2 cellular contexts compared by ENCODE assay signal in the genomic region with DNA sequence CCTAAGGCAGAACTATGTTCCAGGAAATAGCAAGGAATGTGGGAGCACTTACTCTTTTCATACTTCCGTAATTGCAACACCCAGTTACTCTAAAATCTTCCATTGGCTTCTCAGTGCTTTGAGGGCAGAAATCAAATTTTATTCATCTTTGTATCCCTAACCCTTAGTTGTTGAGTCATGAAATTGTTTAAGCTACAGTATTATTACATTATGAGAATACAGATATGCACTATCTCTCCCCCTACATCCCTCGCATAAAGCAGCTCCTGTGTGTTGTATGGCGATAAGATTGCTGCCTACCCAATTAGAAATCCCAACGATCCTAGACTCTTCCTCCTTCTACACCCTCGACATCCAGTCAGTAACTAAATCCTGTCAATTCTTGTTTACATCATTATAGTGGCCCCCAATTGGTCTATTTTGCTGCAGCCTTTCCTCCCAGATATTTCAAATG.
TF ChIP-seq lines count a peak whose summit lies in the region.

No MANE protein-coding gene starts in this region.

TF ChIP-seq in K562, 482 proteins besides CTCF, POLR2A, EP300 and RAD21 (continues in another document):
- TF ChIP-seq CHAMP1 (IDR thresholded peaks at IDR 0.05) (peak; percentile 70), GTF2E2 (tag; IDR thresholded peaks at IDR 0.05) (no peak), ZNF76 (CRISPR knock-in tag; IDR thresholded peaks at IDR 0.05; ENCODE audit: borderline replicate concordance) (0 out of 2 replicates have a peak, but pooled peaks have one; percentile 23), TEAD4 (IDR thresholded peaks at IDR 0.05; ENCODE audit: low read length) (peak; percentile 98), TEAD4 (CRISPR knock-in tag; IDR thresholded peaks at IDR 0.05; ENCODE audit: borderline replicate concordance) (no peak), MTA2 (IDR thresholded peaks at IDR 0.05; ENCODE audit: low read depth) (peak; percentile 89), YY1 (IDR thresholded peaks at IDR 0.05; ENCODE audit: borderline replicate concordance in 1 of 3, control insufficient read depth in 1 of 3, extremely low read depth in 1 of 3, insufficient read depth in 3 of 3, insufficient read length in 1 of 3, insufficient replicate concordance in 2 of 3, low read depth in 1 of 3, low read length in 2 of 3) (no peak), NRF1 (conservative IDR thresholded peaks at IDR 0.05 in 1 of 2, IDR thresholded peaks at IDR 0.05 in 1 of 2) (no peak), RBM25 (IDR thresholded peaks at IDR 0.05; ENCODE audit: low read depth, low read length, severe bottlenecking) (no peak), HDAC3 (IDR thresholded peaks at IDR 0.05; ENCODE audit: borderline replicate concordance, partially characterized antibody) (peak; percentile 80), CEBPG (CRISPR knock-in tag; IDR thresholded peaks at IDR 0.05) (no peak), CEBPG (tag; conservative IDR thresholded peaks at IDR 0.05 in 1 of 2, IDR thresholded peaks at IDR 0.05 in 1 of 2) (peak; percentile 12 to 55), ZNF699 (CRISPR knock-in tag; IDR thresholded peaks at IDR 0.05; ENCODE audit: insufficient replicate concordance) (no peak), SMAD4 (CRISPR knock-in tag; conservative IDR thresholded peaks at IDR 0.05) (peak; percentile 75), MCM5 (IDR thresholded peaks at IDR 0.05; ENCODE audit: low read depth) (no peak), C11orf30 (IDR thresholded peaks at IDR 0.05; ENCODE audit: low read depth) (peak; percentile 80), PHB (CRISPR knock-in tag; IDR thresholded peaks at IDR 0.05) (no peak), JUND (IDR thresholded peaks at IDR 0.05; ENCODE audit: borderline replicate concordance, low read depth, low read length) (peak; percentile 61), JUND (tag; IDR thresholded peaks at IDR 0.05; ENCODE audit: borderline replicate concordance, low read depth, low read length) (peak; percentile 61; the same call in 1 of the 3 replicates), ZSCAN32 (CRISPR knock-in tag; IDR thresholded peaks at IDR 0.05) (no peak), RBM22 (IDR thresholded peaks at IDR 0.05; ENCODE audit: low read depth, low read length, poor library complexity, severe bottlenecking) (no peak), KHSRP (IDR thresholded peaks at IDR 0.05) (no peak), ZBED1 (IDR thresholded peaks at IDR 0.05) (0 out of 2 replicates have a peak, but pooled peaks have one; percentile 32), FOSL1 (tag; conservative IDR thresholded peaks at IDR 0.05) (peak; percentile 72), BCLAF1 (IDR thresholded peaks at IDR 0.05; ENCODE audit: borderline replicate concordance in 1 of 2, control insufficient read depth in 1 of 2, low read depth in 2 of 2, low read length in 1 of 2) (no peak), ZNF77 (CRISPR knock-in tag; IDR thresholded peaks at IDR 0.05) (no peak), HSF4 (CRISPR knock-in tag; IDR thresholded peaks at IDR 0.05; ENCODE audit: borderline replicate concordance) (no peak), ZNF79 (CRISPR knock-in tag; IDR thresholded peaks at IDR 0.05; ENCODE audit: low read depth) (no peak), ZBTB17 (CRISPR knock-in tag; IDR thresholded peaks at IDR 0.05) (peak; percentile 54; the same call in 1 of the 2 replicates), FOXM1 (IDR thresholded peaks at IDR 0.05; ENCODE audit: low read depth) (peak; percentile 83), FOXM1 (CRISPR knock-in tag; IDR thresholded peaks at IDR 0.05; ENCODE audit: low read depth) (no peak)

TF ChIP-seq in HepG2, 621 proteins besides CTCF, POLR2A, EP300 and RAD21:
- TF ChIP-seq BRD4 (CRISPR knock-in tag; IDR thresholded peaks at IDR 0.05) (no peak), ZNF160 (CRISPR knock-in tag; IDR thresholded peaks at IDR 0.05) (no peak), MIXL1 (CRISPR knock-in tag; IDR thresholded peaks at IDR 0.05) (no peak), SMARCE1 (IDR thresholded peaks at IDR 0.05; ENCODE audit: borderline replicate concordance) (no peak), ZNF563 (CRISPR knock-in tag; IDR thresholded peaks at IDR 0.05) (no peak), POLR2G (IDR thresholded peaks at IDR 0.05; ENCODE audit: low read depth, low read length) (no peak), ZNF549 (CRISPR knock-in tag; IDR thresholded peaks at IDR 0.05) (no peak), ZNF724P (CRISPR knock-in tag; IDR thresholded peaks at IDR 0.05; ENCODE audit: borderline replicate concordance) (no peak), HOMEZ (CRISPR knock-in tag; IDR thresholded peaks at IDR 0.05; ENCODE audit: low read depth) (no peak), CBX1 (IDR thresholded peaks at IDR 0.05; ENCODE audit: low read depth) (no peak), ZSCAN12 (CRISPR knock-in tag; IDR thresholded peaks at IDR 0.05) (no peak), HOXA9 (CRISPR knock-in tag; IDR thresholded peaks at IDR 0.05; ENCODE audit: borderline replicate concordance) (no peak)
- TF ChIP-seq, protein P1, sequence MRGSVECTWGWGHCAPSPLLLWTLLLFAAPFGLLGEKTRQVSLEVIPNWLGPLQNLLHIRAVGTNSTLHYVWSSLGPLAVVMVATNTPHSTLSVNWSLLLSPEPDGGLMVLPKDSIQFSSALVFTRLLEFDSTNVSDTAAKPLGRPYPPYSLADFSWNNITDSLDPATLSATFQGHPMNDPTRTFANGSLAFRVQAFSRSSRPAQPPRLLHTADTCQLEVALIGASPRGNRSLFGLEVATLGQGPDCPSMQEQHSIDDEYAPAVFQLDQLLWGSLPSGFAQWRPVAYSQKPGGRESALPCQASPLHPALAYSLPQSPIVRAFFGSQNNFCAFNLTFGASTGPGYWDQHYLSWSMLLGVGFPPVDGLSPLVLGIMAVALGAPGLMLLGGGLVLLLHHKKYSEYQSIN (CRISPR knock-in tag; IDR thresholded peaks at IDR 0.05; ENCODE audit: borderline replicate concordance), result no peak
- TF ChIP-seq, protein P2, sequence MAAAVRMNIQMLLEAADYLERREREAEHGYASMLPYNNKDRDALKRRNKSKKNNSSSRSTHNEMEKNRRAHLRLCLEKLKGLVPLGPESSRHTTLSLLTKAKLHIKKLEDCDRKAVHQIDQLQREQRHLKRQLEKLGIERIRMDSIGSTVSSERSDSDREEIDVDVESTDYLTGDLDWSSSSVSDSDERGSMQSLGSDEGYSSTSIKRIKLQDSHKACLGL (CRISPR knock-in tag; IDR thresholded peaks at IDR 0.05), result no peak
- TF ChIP-seq, protein P3, sequence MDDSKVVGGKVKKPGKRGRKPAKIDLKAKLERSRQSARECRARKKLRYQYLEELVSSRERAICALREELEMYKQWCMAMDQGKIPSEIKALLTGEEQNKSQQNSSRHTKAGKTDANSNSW (CRISPR knock-in tag; IDR thresholded peaks at IDR 0.05; ENCODE audit: borderline replicate concordance), result no peak
